Comparison of ENCODE assay signal across 21 cellular contexts in the genomic region with DNA sequence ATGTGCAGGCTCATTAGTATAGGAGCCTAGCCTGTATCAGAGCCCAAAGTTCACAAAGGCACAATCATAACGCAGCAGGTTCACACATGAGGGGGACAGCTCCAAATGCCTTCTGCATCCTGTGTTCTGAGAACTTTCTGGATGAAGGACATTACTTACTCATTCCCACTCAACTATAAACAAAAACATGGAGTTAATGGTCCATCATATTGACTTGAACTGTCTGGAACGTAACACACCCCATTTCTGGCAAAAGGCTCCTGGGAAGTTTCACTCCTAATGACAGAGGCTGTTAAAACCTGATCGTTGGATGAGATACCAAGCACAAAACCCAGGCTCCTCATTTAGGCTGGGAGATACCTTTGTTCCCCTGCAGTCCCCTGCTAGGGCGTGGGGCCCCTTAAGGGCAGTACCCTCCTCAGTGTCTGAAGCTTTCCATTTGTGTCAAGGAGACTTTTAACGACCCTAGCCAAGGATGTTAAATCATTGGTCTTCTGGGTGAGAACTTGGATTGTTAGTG.
DNase-seq lines count a peak whose midpoint lies in the region; ATAC-seq, FAIRE-seq and TF ChIP-seq lines count a peak whose summit lies in the region.
"Had no signal": no experiment of that assay in that cellular context is flagged by ENCODE, and none has a peak within 500 bp of the region (broad histone marks: within the 10 kb centered on the region; RNA-seq: fewer than 3 reads in every experiment).

No MANE protein-coding gene starts in this region.

- peak overlapping the region; percentile 10 for H3K4me2 ChIP-seq in mesenchymal stem cell (ENCODE audit: low read length, poor library complexity, severe bottlenecking)

- H3K36me3 ChIP-seq in HEK293 (ENCODE audit: control insufficient read depth in 2 of 2, insufficient read depth in 1 of 2, low read length in 2 of 2) (no peaks in the 10 kb centered on the region), mesenchymal stem cell (ENCODE audit: control insufficient read depth in 1 of 2, insufficient read depth in 2 of 2, low read depth in 1 of 2, low read length in 2 of 2) (no peaks in the 10 kb centered on the region), small intestine (ENCODE audit: control insufficient read depth in 2 of 2, insufficient read depth in 2 of 2, low read length in 2 of 2) (no peaks in the 10 kb centered on the region)
- H3K36me3 ChIP-seq: HAP-1, SJSA1 had no signal

- H2AFZ ChIP-seq in mesenchymal stem cell (ENCODE audit: low read depth, low read length), result no peak overlapping the region

- H3K9me3 ChIP-seq in HEK293 (ENCODE audit: control insufficient read depth, insufficient read depth, low read depth, low read length) (no peaks in the 10 kb centered on the region), mesenchymal stem cell (ENCODE audit: control insufficient read depth, low read length) (no peaks in the 10 kb centered on the region), small intestine (ENCODE audit: control insufficient read depth, low read depth) (no peaks in the 10 kb centered on the region)
- H3K9me3 ChIP-seq: HAP-1, SJSA1 had no signal

- no peak overlapping the region for H2AK5ac ChIP-seq in mesenchymal stem cell (ENCODE audit: low read length, severe bottlenecking)

- H3K27ac ChIP-seq in HEK293 (ENCODE audit: extremely low read depth, low read depth, low read length), result no peak overlapping the region
- no peak overlapping the region for H3K27ac ChIP-seq in mesenchymal stem cell (ENCODE audit: low read length, poor library complexity, severe bottlenecking)
- H3K27ac ChIP-seq in small intestine (ENCODE audit: low read depth in 1 of 2, low read length in 1 of 2), result no peak overlapping the region
- H3K27ac ChIP-seq: SJSA1 had no signal

- POLR2A ChIA-PET in HEK293 (lab: Yijun Ruan, JAX), result no interaction called here

- H2BK5ac ChIP-seq in mesenchymal stem cell (ENCODE audit: low read depth, low read length, poor library complexity, severe bottlenecking), result no peak overlapping the region

- H2BK12ac ChIP-seq in mesenchymal stem cell (ENCODE audit: low read length in 2 of 2), result no peak overlapping the region

- H3K4me3 ChIP-seq in HEK293 (ENCODE audit: low read depth, low read length) (no peak overlapping the region), epithelial cell of proximal tubule (ENCODE audit: low read depth, low read length) (no peak overlapping the region), mesenchymal stem cell (ENCODE audit: insufficient read depth in 1 of 2, low read depth in 1 of 2, low read length in 2 of 2) (no peak overlapping the region), small intestine (ENCODE audit: low read depth in 1 of 2, low read length in 2 of 2) (no peak overlapping the region)
- H3K4me3 ChIP-seq: HAP-1, SJSA1 had no signal

- ATAC-seq in HG03196 (IDR thresholded peaks at IDR 0.05; ENCODE audit: unreplicated experiment), result no peak
- ATAC-seq in HG03354 (IDR thresholded peaks at IDR 0.05; ENCODE audit: poor library complexity, severe bottlenecking, unreplicated experiment), result no peak
- ATAC-seq: Panc1 had no signal

- no peak overlapping the region for H2BK15ac ChIP-seq in mesenchymal stem cell (ENCODE audit: low read depth, poor library complexity, severe bottlenecking)

- H3K27me3 ChIP-seq in mesenchymal stem cell (ENCODE audit: control insufficient read depth in 1 of 2, insufficient read depth in 1 of 2, low read length in 2 of 2), result peaks cover 5 to 15% of the 10 kb centered on the region in 2 experiments
- H3K27me3 ChIP-seq in small intestine (ENCODE audit: control insufficient read depth in 2 of 2, insufficient read depth in 2 of 2, low read length in 2 of 2), result no peaks in the 10 kb centered on the region
- H3K27me3 ChIP-seq: SJSA1 had no signal

- 21% methylated on average over 4 of the region's 5 CpGs for WGBS in mesenchymal stem cell
- 20 to 50% (median 41%) methylated on average over 5 of the region's 5 CpGs for WGBS in small intestine, 3 donors

- H3K9ac ChIP-seq in mesenchymal stem cell (ENCODE audit: low read length), result no peak overlapping the region

- H3K18ac ChIP-seq in mesenchymal stem cell (ENCODE audit: low read depth in 1 of 2, low read length in 2 of 2), result no peak overlapping the region

- DNase-seq in epithelial cell of proximal tubule (ENCODE audit: low read depth) (peak; percentile 36), mesenchymal stem cell (no peak), small intestine (peak; percentile 38), NCI-H748 treated with DMSO at 0.1 percent for 48 hours (lab: John Stamatoyannopoulos, UW) (no peak), DMS79 (lab: John Stamatoyannopoulos, UW) (no peak)
- DNase-seq: C1 segment of cervical spinal cord; CD8-positive, alpha-beta memory T cell; DMS79 treated with DMSO at 0.1 percent for 48 hours; Kasumi-1; MM.1S; NCI-H1105 treated with DMSO at 0.1 percent for 48 hours; NCI-H1694; NCI-H2227 treated with DMSO at 0.1 percent for 48 hours; NCI-H526 had no signal

- TF ChIP-seq CTCF in HEK293 (tag by site-specific recombination; IDR thresholded peaks at IDR 0.05), result no peak
- no peak for TF ChIP-seq CTCF in epithelial cell of proximal tubule (conservative IDR thresholded peaks at IDR 0.05; ENCODE audit: low read depth, low read length)

- CTCF ChIA-PET in HEK293 (lab: Yijun Ruan, JAX), result interaction anchor here (0.6 to 0.8 kb wide), 2 partner anchors 11 to 80 kb away, joined by 3 read pairs; no protein-coding TSS in a partner anchor

- no peak overlapping the region for H2BK120ac ChIP-seq in mesenchymal stem cell (ENCODE audit: low read depth, low read length)

- H3K4me1 ChIP-seq in HEK293 (ENCODE audit: control insufficient read depth, insufficient read depth, low read length) (peaks cover 4% of the 10 kb centered on the region), mesenchymal stem cell (ENCODE audit: control insufficient read depth, insufficient read depth, low read depth, low read length) (peaks cover 2% of the 10 kb centered on the region), small intestine (ENCODE audit: control insufficient read depth in 2 of 2, insufficient read depth in 1 of 2, low read depth in 1 of 2, low read length in 1 of 2) (peaks cover 0 to 10% of the 10 kb centered on the region in 2 donors)
- H3K4me1 ChIP-seq: SJSA1 had no signal

- H3K23ac ChIP-seq in mesenchymal stem cell (ENCODE audit: low read length in 2 of 2), result no peak overlapping the region

- H3K4ac ChIP-seq in mesenchymal stem cell (ENCODE audit: low read depth in 1 of 2, low read length in 2 of 2), result no peak overlapping the region

- FAIRE-seq in small intestine (lab: Jason Lieb, UNC), result no peak
- FAIRE-seq: HTR-8/SVneo had no signal

- no peaks in the 10 kb centered on the region for H3K79me1 ChIP-seq in mesenchymal stem cell (replicated peaks; ENCODE audit: low read length, poor library complexity, severe bottlenecking)

- H4K8ac ChIP-seq in mesenchymal stem cell (ENCODE audit: low read length), result no peak overlapping the region

- H4K91ac ChIP-seq in mesenchymal stem cell (ENCODE audit: low read length), result no peak overlapping the region

- no peak overlapping the region for H3K14ac ChIP-seq in mesenchymal stem cell (ENCODE audit: low read length in 2 of 2)

TF ChIP-seq in HEK293, 187 proteins besides CTCF, POLR2A, EP300 and RAD21:
- TF ChIP-seq, protein P1, sequence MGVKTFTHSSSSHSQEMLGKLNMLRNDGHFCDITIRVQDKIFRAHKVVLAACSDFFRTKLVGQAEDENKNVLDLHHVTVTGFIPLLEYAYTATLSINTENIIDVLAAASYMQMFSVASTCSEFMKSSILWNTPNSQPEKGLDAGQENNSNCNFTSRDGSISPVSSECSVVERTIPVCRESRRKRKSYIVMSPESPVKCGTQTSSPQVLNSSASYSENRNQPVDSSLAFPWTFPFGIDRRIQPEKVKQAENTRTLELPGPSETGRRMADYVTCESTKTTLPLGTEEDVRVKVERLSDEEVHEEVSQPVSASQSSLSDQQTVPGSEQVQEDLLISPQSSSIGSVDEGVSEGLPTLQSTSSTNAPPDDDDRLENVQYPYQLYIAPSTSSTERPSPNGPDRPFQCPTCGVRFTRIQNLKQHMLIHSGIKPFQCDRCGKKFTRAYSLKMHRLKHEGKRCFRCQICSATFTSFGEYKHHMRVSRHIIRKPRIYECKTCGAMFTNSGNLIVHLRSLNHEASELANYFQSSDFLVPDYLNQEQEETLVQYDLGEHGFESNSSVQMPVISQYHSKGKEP (tag by site-specific recombination; IDR thresholded peaks at IDR 0.05), result peak; percentile 16; the same call in 1 of the 2 replicates
- TF ChIP-seq, protein P2, sequence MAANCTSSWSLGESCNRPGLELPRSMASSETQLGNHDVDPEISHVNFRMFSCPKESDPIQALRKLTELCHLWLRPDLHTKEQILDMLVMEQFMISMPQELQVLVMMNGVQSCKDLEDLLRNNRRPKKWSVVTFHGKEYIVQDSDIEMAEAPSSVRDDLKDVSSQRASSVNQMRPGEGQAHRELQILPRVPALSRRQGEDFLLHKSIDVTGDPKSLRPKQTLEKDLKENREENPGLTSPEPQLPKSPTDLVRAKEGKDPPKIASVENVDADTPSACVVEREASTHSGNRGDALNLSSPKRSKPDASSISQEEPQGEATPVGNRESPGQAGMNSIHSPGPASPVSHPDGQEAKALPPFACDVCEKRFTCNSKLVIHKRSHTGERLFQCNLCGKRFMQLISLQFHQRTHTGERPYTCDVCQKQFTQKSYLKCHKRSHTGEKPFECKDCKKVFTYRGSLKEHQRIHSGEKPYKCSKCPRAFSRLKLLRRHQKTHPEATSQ (tag by site-specific recombination; IDR thresholded peaks at IDR 0.05), result no peak

Comparison
In these comparisons a context has a peak if more than half of its experiments do, and no peak if none do; other contexts are left out.
1. DNase-seq: peak in epithelial cell of proximal tubule (single experiment) and small intestine (single experiment); none in mesenchymal stem cell (single experiment), NCI-H748 treated with DMSO at 0.1 percent for 48 hours (single experiment) and DMS79 (single experiment).